12 cellular contexts compared by ENCODE assay signal in genomic region chr22:25853902-25854301, GRCh38.
DNase-seq lines count a peak whose midpoint lies in the region; ATAC-seq and TF ChIP-seq lines count a peak whose summit lies in the region.
"Had no signal": no experiment of that assay in that cellular context is flagged by ENCODE, and none has a peak within 500 bp of the region (broad histone marks: within the 10 kb centered on the region; RNA-seq: fewer than 3 reads in every experiment).

No MANE protein-coding gene starts in this region.

- no peak overlapping the region for H3K4me3 ChIP-seq in breast epithelium
- no peak overlapping the region for H3K4me3 ChIP-seq in CD4-positive, alpha-beta memory T cell (ENCODE audit: low read length in 2 of 2)

- TF ChIP-seq POLR2A in breast epithelium (IDR thresholded peaks at IDR 0.05), result no peak

- H3K4me1 Mint-ChIP-seq in MCF 10A (ENCODE audit: insufficient read depth, unreplicated experiment) (no peaks in the 10 kb centered on the region), chondrocyte (ENCODE audit: low read depth) (no peaks in the 10 kb centered on the region)
- H3K4me1 Mint-ChIP-seq in CD4-positive, alpha-beta memory T cell, result no peaks in the 10 kb centered on the region

- no peak overlapping the region for H3K27ac ChIP-seq in breast epithelium
- peak overlapping the region; percentile 63 for H3K27ac ChIP-seq in temporal lobe (ENCODE audit: low read depth, low read length)
- no peak overlapping the region for H3K27ac ChIP-seq in CD4-positive, alpha-beta memory T cell (ENCODE audit: low read depth, low read length)
- H3K27ac ChIP-seq: parathyroid adenoma had no signal

- H3K27ac Mint-ChIP-seq in MCF 10A (ENCODE audit: low read depth, unreplicated experiment) (no peak overlapping the region), chondrocyte (ENCODE audit: unreplicated experiment) (no peak overlapping the region)
- no peak overlapping the region for H3K27ac Mint-ChIP-seq in CD4-positive, alpha-beta memory T cell
- H3K27ac Mint-ChIP-seq: activated T-helper 2 cell treated with anti-CD3 and anti-CD28 coated beads, Interferon-gamma antibody, Interleukin-2, Interleukin-4, amounts not matched to agents 10 μg/mL and 5 μg/mL and 100 μg/mL, durations not matched to agents 14 hours and 24 hours and 36 hours had no signal

- no peaks in the 10 kb centered on the region for H3K4me1 ChIP-seq in breast epithelium
- no peaks in the 10 kb centered on the region for H3K4me1 ChIP-seq in CD4-positive, alpha-beta memory T cell (ENCODE audit: insufficient read depth, low read length)
- H3K4me1 ChIP-seq: parathyroid adenoma had no signal

- H3K36me3 ChIP-seq in breast epithelium, result no peaks in the 10 kb centered on the region
- H3K36me3 ChIP-seq in CD4-positive, alpha-beta memory T cell (ENCODE audit: insufficient read depth, low read length), result no peaks in the 10 kb centered on the region

- H3K9me3 Mint-ChIP-seq in MCF 10A (ENCODE audit: unreplicated experiment), result no peaks in the 10 kb centered on the region
- H3K9me3 Mint-ChIP-seq in chondrocyte (ENCODE audit: low read depth), result peaks cover 2% of the 10 kb centered on the region
- peaks cover 0 to 5% (median 0%) of the 10 kb centered on the region in 8 donors for H3K9me3 Mint-ChIP-seq in CD4-positive, alpha-beta memory T cell
- H3K9me3 Mint-ChIP-seq: activated T-helper 2 cell treated with anti-CD3 and anti-CD28 coated beads, Interferon-gamma antibody, Interleukin-2, Interleukin-4, amounts not matched to agents 10 μg/mL and 5 μg/mL and 100 μg/mL, durations not matched to agents 14 hours and 24 hours and 36 hours had no signal

- H3K4me3 Mint-ChIP-seq in MCF 10A (ENCODE audit: unreplicated experiment) (no peak overlapping the region), chondrocyte (ENCODE audit: unreplicated experiment) (no peak overlapping the region)
- no peak overlapping the region for H3K4me3 Mint-ChIP-seq in CD4-positive, alpha-beta memory T cell

- TF ChIP-seq CTCF in MCF 10A (IDR thresholded peaks at IDR 0.05; ENCODE audit: unreplicated experiment) (peak; percentile 21), breast epithelium (IDR thresholded peaks at IDR 0.05) (no peak), chondrocyte (IDR thresholded peaks at IDR 0.05) (peak; percentile 55)

- no TSS peak for BruUV-seq in MCF 10A (replicated peaks; lab: Mats Ljungman, UMichigan)

- intact Hi-C loops in MCF 10A (cut with micrococcal nuclease), result loop anchor here (2.0 kb wide), 1 partner anchor 477 kb away; no protein-coding TSS in a partner anchor
- intact Hi-C loops in breast epithelium (cut with DNase I; ENCODE audit: low total_unique reads), result no loop called here
- intact Hi-C loops in CD4-positive, alpha-beta memory T cell (cut with micrococcal nuclease), result no loop called here

- ATAC-seq in HG03280 (IDR thresholded peaks at IDR 0.05; ENCODE audit: unreplicated experiment), result no peak

- DNase-seq in MCF 10A (ENCODE audit: unreplicated experiment) (peak; percentile 6), breast epithelium (ENCODE audit: low spot score in 2 of 2) (no peak), NCI-H524 treated with DMSO at 0.1 percent for 48 hours (lab: John Stamatoyannopoulos, UW) (peak; percentile 1), chondrocyte (ENCODE audit: low spot score) (no peak), T-helper 1 cell (no peak)
- no peak for DNase-seq in CD4-positive, alpha-beta memory T cell
- DNase-seq: dermis blood vessel endothelial cell, NCI-H226 had no signal

- no peaks in the 10 kb centered on the region for H3K9me3 ChIP-seq in breast epithelium
- no peaks in the 10 kb centered on the region for H3K9me3 ChIP-seq in CD4-positive, alpha-beta memory T cell (ENCODE audit: control insufficient read depth in 1 of 2, low read length in 2 of 2)

- H3K36me3 Mint-ChIP-seq in MCF 10A (ENCODE audit: insufficient read depth, unreplicated experiment), result no peaks in the 10 kb centered on the region
- H3K36me3 Mint-ChIP-seq in chondrocyte (ENCODE audit: low read depth), result no peaks in the 10 kb centered on the region
- no peaks in the 10 kb centered on the region for H3K36me3 Mint-ChIP-seq in CD4-positive, alpha-beta memory T cell

- CTCF ChIA-PET in MCF 10A (lab: Yijun Ruan, JAX), result interaction anchor here (0.6 kb wide), 1 partner anchor 1783 kb away, joined by 3 read pairs; no protein-coding TSS in a partner anchor
- CTCF ChIA-PET in CD4-positive, alpha-beta memory T cell (lab: Charles Lee; ENCODE audit: partially characterized antibody), result no interaction called here

- H3K27me3 ChIP-seq in breast epithelium, result peaks cover 0 to 3% of the 10 kb centered on the region in 2 donors
- H3K27me3 ChIP-seq in CD4-positive, alpha-beta memory T cell (ENCODE audit: insufficient read depth, low read length), result no peaks in the 10 kb centered on the region

- POLR2A ChIA-PET in MCF 10A (lab: Yijun Ruan, JAX), result no interaction called here
- POLR2A ChIA-PET in CD4-positive, alpha-beta memory T cell (lab: Charles Lee; ENCODE audit: partially characterized antibody), result no interaction called here

- peaks cover 21% of the 10 kb centered on the region for H3K27me3 Mint-ChIP-seq in MCF 10A (ENCODE audit: insufficient read depth, unreplicated experiment)
- H3K27me3 Mint-ChIP-seq in chondrocyte (ENCODE audit: low read depth), result peaks cover 10% of the 10 kb centered on the region
- peaks cover 3 to 8% of the 10 kb centered on the region in 2 donors for H3K27me3 Mint-ChIP-seq in CD4-positive, alpha-beta memory T cell

Comparison
In these comparisons a context has a peak if more than half of its experiments do, and no peak if none do; other contexts are left out.
1. DNase-seq: peak in MCF 10A (single experiment) and NCI-H524 treated with DMSO at 0.1 percent for 48 hours (single experiment); none in breast epithelium (0 of 2), chondrocyte (single experiment), T-helper 1 cell (0 of 5) and CD4-positive, alpha-beta memory T cell (0 of 5).
2. CTCF ChIP-seq: peak in MCF 10A (single experiment) and chondrocyte (single experiment); none in breast epithelium (0 of 3).